In the genomic region with DNA sequence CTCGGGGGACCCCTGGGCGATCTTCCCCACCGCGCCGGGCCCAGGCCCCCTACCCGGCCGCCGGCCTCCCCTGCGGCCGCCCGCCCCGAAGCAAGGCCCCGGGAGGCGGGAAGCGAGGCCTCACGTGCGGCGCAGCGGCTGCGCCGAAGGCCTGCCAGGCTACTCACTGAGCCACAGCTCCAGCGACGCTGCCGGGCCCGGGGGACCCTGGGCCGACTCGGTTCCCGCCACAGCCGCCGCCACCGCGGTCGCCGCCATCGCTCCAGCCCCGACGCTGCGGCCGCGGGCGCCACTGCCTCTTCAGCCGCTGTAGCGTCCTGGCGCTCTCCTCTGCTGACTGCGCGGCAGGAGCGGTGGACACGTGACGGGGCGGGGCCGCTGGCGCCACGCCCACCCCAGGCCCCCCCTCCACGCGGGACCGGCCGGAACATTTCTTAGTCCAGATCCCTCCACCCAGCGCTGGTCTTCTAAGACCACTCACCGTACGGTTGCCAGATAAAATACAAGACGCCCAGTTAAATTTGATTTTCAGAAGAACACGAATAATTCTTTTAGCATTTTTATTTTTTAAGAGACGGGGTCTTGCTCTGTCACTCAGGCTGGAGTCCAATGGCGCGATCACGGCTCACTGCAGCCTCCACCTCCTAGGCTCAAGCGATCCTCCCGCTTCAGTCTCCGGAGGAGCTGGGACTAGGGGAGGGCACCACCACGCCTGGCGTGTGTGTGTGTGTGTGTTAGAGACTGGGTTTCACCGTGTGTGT, we compare ENCODE assay signal across 8 cellular contexts. TPM values are rescaled to one million over a fixed set of nuclear protein-coding genes. Genes with fewer than 3 reads are reported as not detected.
DNase-seq lines count a peak whose midpoint lies in the region; ATAC-seq, FAIRE-seq and TF ChIP-seq lines count a peak whose summit lies in the region.

A gene with protein sequence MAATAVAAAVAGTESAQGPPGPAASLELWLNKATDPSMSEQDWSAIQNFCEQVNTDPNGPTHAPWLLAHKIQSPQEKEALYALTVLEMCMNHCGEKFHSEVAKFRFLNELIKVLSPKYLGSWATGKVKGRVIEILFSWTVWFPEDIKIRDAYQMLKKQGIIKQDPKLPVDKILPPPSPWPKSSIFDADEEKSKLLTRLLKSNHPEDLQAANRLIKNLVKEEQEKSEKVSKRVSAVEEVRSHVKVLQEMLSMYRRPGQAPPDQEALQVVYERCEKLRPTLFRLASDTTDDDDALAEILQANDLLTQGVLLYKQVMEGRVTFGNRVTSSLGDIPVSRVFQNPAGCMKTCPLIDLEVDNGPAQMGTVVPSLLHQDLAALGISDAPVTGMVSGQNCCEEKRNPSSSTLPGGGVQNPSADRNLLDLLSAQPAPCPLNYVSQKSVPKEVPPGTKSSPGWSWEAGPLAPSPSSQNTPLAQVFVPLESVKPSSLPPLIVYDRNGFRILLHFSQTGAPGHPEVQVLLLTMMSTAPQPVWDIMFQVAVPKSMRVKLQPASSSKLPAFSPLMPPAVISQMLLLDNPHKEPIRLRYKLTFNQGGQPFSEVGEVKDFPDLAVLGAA (minus strand): TSS at position 341 of the 761 bp plus-strand sequence. CDS start 83 bp downstream, at position 258.

- H3K4me2 ChIP-seq in astrocyte (ENCODE audit: low read length): peak within 1 kb of the TSS; percentile 88

- H3K36me3 ChIP-seq in astrocyte (ENCODE audit: insufficient read depth, low read length): no peaks in the 10 kb centered on the region
- H3K36me3 ChIP-seq in uterus: no peaks in the 10 kb centered on the region

- peak within 1 kb of the TSS; percentile 83 for H3K9ac ChIP-seq in astrocyte (ENCODE audit: low read length)

- H3K4me1 Mint-ChIP-seq in astrocyte (ENCODE audit: low read depth, unreplicated experiment): peaks cover 21% of the 10 kb centered on the region

- peak within 1 kb of the TSS; percentile 60 for H3K27ac ChIP-seq in astrocyte (ENCODE audit: low read depth, low read length)
- H3K27ac ChIP-seq in uterus: peak within 1 kb of the TSS; percentile 70 to 89

- peak; percentile 81 for ATAC-seq in HG02840 (IDR thresholded peaks at IDR 0.05; ENCODE audit: low FRiP score, unreplicated experiment)

- H3K9me3 ChIP-seq in astrocyte (ENCODE audit: insufficient read depth, low read depth, low read length) (no peaks in the 10 kb centered on the region), uterus (no peaks in the 10 kb centered on the region)

- H4K20me1 ChIP-seq in astrocyte (ENCODE audit: insufficient read depth, low read length): peaks cover 42% of the 10 kb centered on the region

- intact Hi-C loops in uterus (cut with DNase I; ENCODE audit: low total_unique reads): no loop called here

- H3K27me3 Mint-ChIP-seq in astrocyte (ENCODE audit: low read depth, unreplicated experiment): no peaks in the 10 kb centered on the region

- H3K4me1 ChIP-seq in astrocyte (ENCODE audit: insufficient read depth, low read length): peaks cover 23% of the 10 kb centered on the region
- H3K4me1 ChIP-seq in uterus: peaks cover 0 to 6% of the 10 kb centered on the region in 2 donors

- peak; percentile 90 for DNase-seq in GM13977 (ENCODE audit: low spot score)
- peak; percentile 65 to 81 for DNase-seq in NCI-H1930 (lab: John Stamatoyannopoulos, UW)
- peak; percentile 63 for DNase-seq in T-helper 22 cell (ENCODE audit: low read depth)
- peak; percentile 53 for DNase-seq in astrocyte (ENCODE audit: low read depth)
- peak; percentile 90 for DNase-seq in hepatic stellate cell (ENCODE audit: low spot score)
- DNase-seq in renal cortical epithelial cell (ENCODE audit: low read depth): peak; percentile 52
- peak; percentile 81 to 90 for DNase-seq in uterus

- H3K27me3 ChIP-seq in astrocyte (ENCODE audit: insufficient read depth, low read length) (no peaks in the 10 kb centered on the region), uterus (no peaks in the 10 kb centered on the region)

- in situ Hi-C loops in GM13977 (cut with MboI; ENCODE audit: low pct_unique_long_range_greater_than_20kb, low sequenced_read_pairs, unreplicated experiment): no loop called here

- H3K4me3 Mint-ChIP-seq in astrocyte (ENCODE audit: unreplicated experiment): peak within 1 kb of the TSS; percentile 93

- H3K9me3 Mint-ChIP-seq in astrocyte (ENCODE audit: unreplicated experiment): peaks cover 3% of the 10 kb centered on the region

- no peak for TF ChIP-seq CTCF in GM13977 (IDR thresholded peaks at IDR 0.05; ENCODE audit: extremely low read depth, insufficient read depth, missing control alignments)
- no peak for TF ChIP-seq CTCF in astrocyte (IDR thresholded peaks at IDR 0.05; ENCODE audit: insufficient read depth, low read depth, low read length)
- TF ChIP-seq CTCF in uterus (IDR thresholded peaks at IDR 0.05): peak in 2 of 4 experiments; percentile 43 to 51

- peak within 1 kb of the TSS; percentile 84 for H2AFZ ChIP-seq in astrocyte (ENCODE audit: low read depth, low read length)

- TF ChIP-seq POLR2A in uterus (IDR thresholded peaks at IDR 0.05): peak; percentile 91 to 94

- FAIRE-seq in astrocyte (lab: Jason Lieb, UNC): no peak

- H3K4me3 ChIP-seq in astrocyte (ENCODE audit: insufficient read depth, low read depth, low read length): peak within 1 kb of the TSS; percentile 69
- peak within 1 kb of the TSS; percentile 43 to 99 for H3K4me3 ChIP-seq in uterus

- peak within 1 kb of the TSS; percentile 88 for H3K27ac Mint-ChIP-seq in astrocyte (ENCODE audit: unreplicated experiment)

- H3K36me3 Mint-ChIP-seq in astrocyte (ENCODE audit: low read depth, unreplicated experiment): peaks cover 9% of the 10 kb centered on the region

- H3K79me2 ChIP-seq in astrocyte (ENCODE audit: insufficient read depth, low read length): peaks cover 40% of the 10 kb centered on the region

RNA-seq across cellular contexts. Expression of the gene that starts here (rescaled TPM):
- total RNA-seq in astrocyte (74.2 and 84.0 TPM in 2 replicates), renal cortical epithelial cell (15.8 and 33.8 TPM in 2 replicates), uterus (10 to 100 TPM; 54.8 to 96.0 (median 72.7) TPM)

Comparison
In these comparisons a context has a peak if more than half of its experiments do, and no peak if none do; other contexts are left out.
1. Peak in every context shown above with its lines: DNase-seq, ATAC-seq, H3K4me3 ChIP-seq and H3K27ac ChIP-seq.